8 cellular contexts compared by ENCODE assay signal in genomic region chr15:52227456-52227855, GRCh38. TPM values are rescaled to one million over a fixed set of nuclear protein-coding genes. Genes with fewer than 3 reads are reported as not detected.
DNase-seq lines count a peak whose midpoint lies in the region; ATAC-seq and TF ChIP-seq lines count a peak whose summit lies in the region.

No MANE protein-coding gene starts in this region.

- H3K9me2 ChIP-seq in PC-9 (ENCODE audit: insufficient read depth) = no peaks in the 10 kb centered on the region

- H3K27ac ChIP-seq in PC-9 (no peak overlapping the region), tibial artery (no peak overlapping the region)

- intact Hi-C loops in PC-9 (cut with micrococcal nuclease; ENCODE audit: unreplicated experiment) = loop anchor here (10.0 kb wide), 1 partner anchor 573 kb away; no protein-coding TSS in a partner anchor
- intact Hi-C loops in tibial artery (cut with DNase I; ENCODE audit: low total_unique reads) = no loop called here

- H3K9me3 ChIP-seq in PC-9 (ENCODE audit: insufficient read depth, low read depth) (no peaks in the 10 kb centered on the region), tibial artery (no peaks in the 10 kb centered on the region)

- H3K27me3 ChIP-seq in PC-9 (ENCODE audit: insufficient read depth, low read depth) = no peaks in the 10 kb centered on the region
- H3K27me3 ChIP-seq in tibial artery = no peaks in the 10 kb centered on the region

- H3K4me3 ChIP-seq in PC-9 (no peak overlapping the region), fibroblast of the aortic adventitia (ENCODE audit: low read depth, low read length) (no peak overlapping the region), tibial artery (no peak overlapping the region)

- no peak overlapping the region for H2AFZ ChIP-seq in PC-9

- BruUV-seq in PC-9 (replicated peaks; lab: Mats Ljungman, UMichigan) = no TSS peak

- H3K27ac Mint-ChIP-seq in IgD-negative memory B cell = peak overlapping the region; percentile 95 to 98 (median 97)

- no peaks in the 10 kb centered on the region for H3K9me3 Mint-ChIP-seq in IgD-negative memory B cell
- H3K9me3 Mint-ChIP-seq in activated T-cell treated with anti-CD3 and anti-CD28 coated beads, Interleukin-2, amount 50 U/mL, for 4 hours = no peaks in the 10 kb centered on the region

- H3K4me1 ChIP-seq in PC-9 (replicated peaks; ENCODE audit: insufficient read depth) (no peaks in the 10 kb centered on the region), tibial artery (no peaks in the 10 kb centered on the region)

- peaks cover 38 to 56% (median 46%) of the 10 kb centered on the region in 3 donors for H3K4me1 Mint-ChIP-seq in IgD-negative memory B cell
- H3K4me1 Mint-ChIP-seq in activated T-cell treated with anti-CD3 and anti-CD28 coated beads, Interleukin-2, amount 50 U/mL, for 4 hours (ENCODE audit: low read depth) = peaks cover 19% of the 10 kb centered on the region

- no peak overlapping the region for H3K4me2 ChIP-seq in PC-9

- no peaks in the 10 kb centered on the region for H3K79me2 ChIP-seq in PC-9 (ENCODE audit: low read depth)

- ATAC-seq in GM21723 (IDR thresholded peaks at IDR 0.05; ENCODE audit: unreplicated experiment) = peak; percentile 73
- ATAC-seq in activated T-cell treated with anti-CD3 and anti-CD28 coated beads, Interleukin-2, amount 50 U/mL, for 4 hours = peak; percentile 97 to 98

- TF ChIP-seq CTCF in PC-9 (conservative IDR thresholded peaks at IDR 0.05) (peak; percentile 73), fibroblast of the aortic adventitia (IDR thresholded peaks at IDR 0.05; ENCODE audit: insufficient read depth, low read length) (peak; percentile 92), tibial artery (IDR thresholded peaks at IDR 0.05) (peak; percentile 65 to 73)

- DNase-seq in G401 (ENCODE audit: low spot score) (peak; percentile 80), PC-9 (peak; percentile 43 to 46), fibroblast of the aortic adventitia (ENCODE audit: low read depth) (peak; percentile 89), nucleus accumbens (lab: John Stamatoyannopoulos, UW) (peak in 39 of 56 donors; percentile 1 to 80 (median 25)), tibial artery (peak; percentile 71 to 77)
- peak; percentile 55 for DNase-seq in activated T-cell treated with anti-CD3 and anti-CD28 coated beads, Interleukin-2, amount 50 U/mL, for 4 hours

- POLR2A ChIA-PET in PC-9 (lab: Charles Lee; ENCODE audit: unreplicated experiment) = interaction anchor here (0.7 kb wide), 1 partner anchor 451 kb away, joined by 4 read pairs; no protein-coding TSS in a partner anchor

- H3K4me3 Mint-ChIP-seq in IgD-negative memory B cell = peak overlapping the region in 3 of 4 donors; percentile 73 to 81 (median 77)
- H3K4me3 Mint-ChIP-seq in activated T-cell treated with anti-CD3 and anti-CD28 coated beads, Interleukin-2, amount 50 U/mL, for 4 hours = no peak overlapping the region

- CTCF ChIA-PET in PC-9 (lab: Charles Lee) = interaction anchor here (1.3 kb wide), 1 partner anchor 10 kb away, joined by 4 read pairs; no protein-coding TSS in a partner anchor

- H3K36me3 ChIP-seq in PC-9 (ENCODE audit: low read depth) = no peaks in the 10 kb centered on the region; the same call in none of the 2 replicates
- H3K36me3 ChIP-seq in tibial artery = peaks cover 0 to 4% (median 0%) of the 10 kb centered on the region in 3 donors

- H3K36me3 Mint-ChIP-seq in IgD-negative memory B cell = peaks cover 7% of the 10 kb centered on the region
- H3K36me3 Mint-ChIP-seq in activated T-cell treated with anti-CD3 and anti-CD28 coated beads, Interleukin-2, amount 50 U/mL, for 4 hours (ENCODE audit: insufficient read depth) = no peaks in the 10 kb centered on the region

- H4K20me1 ChIP-seq in PC-9 (ENCODE audit: insufficient read depth) = no peaks in the 10 kb centered on the region

- peaks cover 5% of the 10 kb centered on the region; the same call in 1 of the 2 replicates for H3F3A ChIP-seq in PC-9 (ENCODE audit: insufficient read depth, low read depth)

- no peaks in the 10 kb centered on the region for H3K27me3 Mint-ChIP-seq in IgD-negative memory B cell
- no peaks in the 10 kb centered on the region for H3K27me3 Mint-ChIP-seq in activated T-cell treated with anti-CD3 and anti-CD28 coated beads, Interleukin-2, amount 50 U/mL, for 4 hours (ENCODE audit: low read depth)

- in situ Hi-C loops in G401 (cut with HindIII; ENCODE audit: low sequenced_read_pairs) = no loop called here

RNA-seq across cellular contexts. Expression of gene GNB5, which starts 36.3 kb away (rescaled TPM):
- 37.1 and 50.7 TPM in 2 replicates for total RNA-seq in G401 (2014; rRNA removed; shearing (Covaris generic))
- 83.2 TPM for polyA plus RNA-seq in IgD-negative memory B cell
- 25.0 and 26.0 TPM in 2 replicates for total RNA-seq in PC-9 (2021)
- total RNA-seq in activated T-cell treated with anti-CD3 and anti-CD28 coated beads, Interleukin-2, amount 50 U/mL, for 4 hours = 10 to 100 TPM in 1 of 3 donors, 1 to 10 TPM in 2; 9.0 to 12.8 (median 10.0) TPM
- total RNA-seq in fibroblast of the aortic adventitia (ENCODE audit: low replicate concordance) = 13.9 and 24.0 TPM in 2 replicates

Comparison
In these comparisons a context has a peak if more than half of its experiments do, and no peak if none do; other contexts are left out.
1. DNase-seq: peak in every context shown above with its lines; median percentile 89 in fibroblast of the aortic adventitia; 80 in G401; 74 in tibial artery; 55 in activated T-cell treated with anti-CD3 and anti-CD28 coated beads, Interleukin-2, amount 50 U/mL, for 4 hours; 44 in PC-9; 25 in nucleus accumbens.